Comparison of ENCODE assay signal across 1 cellular context in the genomic region with DNA sequence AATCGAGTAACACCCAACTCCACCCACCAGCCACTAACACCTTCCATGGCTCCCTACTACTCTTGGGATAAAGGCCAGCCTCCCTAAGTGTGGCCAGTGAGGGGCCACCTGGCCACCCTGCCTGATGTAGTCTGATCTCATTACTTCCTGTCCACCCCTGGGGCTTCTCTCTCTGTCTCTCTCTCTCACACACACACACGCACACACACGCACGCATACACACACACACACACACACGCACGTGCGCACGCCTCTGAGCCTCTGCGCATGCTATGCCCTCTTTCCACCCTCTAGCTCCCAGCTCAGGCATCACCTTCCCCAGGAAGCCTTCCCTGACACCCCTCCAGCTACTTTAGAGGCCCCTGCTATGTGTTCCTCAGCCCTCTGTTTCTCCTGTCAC.
TF ChIP-seq lines count a peak whose summit lies in the region.

No MANE protein-coding gene starts in this region.

TF ChIP-seq in GM12878, 131 proteins besides CTCF, POLR2A, EP300 and RAD21:
- peak in 1 of 2 experiments; percentile 30; a peak in 1 of 4 replicates for TF ChIP-seq BHLHE40 (IDR thresholded peaks at IDR 0.05; ENCODE audit: borderline replicate concordance in 1 of 2, low read depth in 2 of 2, low read length in 1 of 2)
- TF ChIP-seq, protein P1, sequence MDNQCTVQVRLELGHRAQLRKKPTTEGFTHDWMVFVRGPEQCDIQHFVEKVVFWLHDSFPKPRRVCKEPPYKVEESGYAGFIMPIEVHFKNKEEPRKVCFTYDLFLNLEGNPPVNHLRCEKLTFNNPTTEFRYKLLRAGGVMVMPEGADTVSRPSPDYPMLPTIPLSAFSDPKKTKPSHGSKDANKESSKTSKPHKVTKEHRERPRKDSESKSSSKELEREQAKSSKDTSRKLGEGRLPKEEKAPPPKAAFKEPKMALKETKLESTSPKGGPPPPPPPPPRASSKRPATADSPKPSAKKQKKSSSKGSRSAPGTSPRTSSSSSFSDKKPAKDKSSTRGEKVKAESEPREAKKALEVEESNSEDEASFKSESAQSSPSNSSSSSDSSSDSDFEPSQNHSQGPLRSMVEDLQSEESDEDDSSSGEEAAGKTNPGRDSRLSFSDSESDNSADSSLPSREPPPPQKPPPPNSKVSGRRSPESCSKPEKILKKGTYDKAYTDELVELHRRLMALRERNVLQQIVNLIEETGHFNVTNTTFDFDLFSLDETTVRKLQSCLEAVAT (IDR thresholded peaks at IDR 0.05) = no peak
- no peak for TF ChIP-seq NR2C2 (IDR thresholded peaks at IDR 0.05; ENCODE audit: borderline replicate concordance, control insufficient read depth, insufficient read length, low read depth)
- TF ChIP-seq, protein P2, sequence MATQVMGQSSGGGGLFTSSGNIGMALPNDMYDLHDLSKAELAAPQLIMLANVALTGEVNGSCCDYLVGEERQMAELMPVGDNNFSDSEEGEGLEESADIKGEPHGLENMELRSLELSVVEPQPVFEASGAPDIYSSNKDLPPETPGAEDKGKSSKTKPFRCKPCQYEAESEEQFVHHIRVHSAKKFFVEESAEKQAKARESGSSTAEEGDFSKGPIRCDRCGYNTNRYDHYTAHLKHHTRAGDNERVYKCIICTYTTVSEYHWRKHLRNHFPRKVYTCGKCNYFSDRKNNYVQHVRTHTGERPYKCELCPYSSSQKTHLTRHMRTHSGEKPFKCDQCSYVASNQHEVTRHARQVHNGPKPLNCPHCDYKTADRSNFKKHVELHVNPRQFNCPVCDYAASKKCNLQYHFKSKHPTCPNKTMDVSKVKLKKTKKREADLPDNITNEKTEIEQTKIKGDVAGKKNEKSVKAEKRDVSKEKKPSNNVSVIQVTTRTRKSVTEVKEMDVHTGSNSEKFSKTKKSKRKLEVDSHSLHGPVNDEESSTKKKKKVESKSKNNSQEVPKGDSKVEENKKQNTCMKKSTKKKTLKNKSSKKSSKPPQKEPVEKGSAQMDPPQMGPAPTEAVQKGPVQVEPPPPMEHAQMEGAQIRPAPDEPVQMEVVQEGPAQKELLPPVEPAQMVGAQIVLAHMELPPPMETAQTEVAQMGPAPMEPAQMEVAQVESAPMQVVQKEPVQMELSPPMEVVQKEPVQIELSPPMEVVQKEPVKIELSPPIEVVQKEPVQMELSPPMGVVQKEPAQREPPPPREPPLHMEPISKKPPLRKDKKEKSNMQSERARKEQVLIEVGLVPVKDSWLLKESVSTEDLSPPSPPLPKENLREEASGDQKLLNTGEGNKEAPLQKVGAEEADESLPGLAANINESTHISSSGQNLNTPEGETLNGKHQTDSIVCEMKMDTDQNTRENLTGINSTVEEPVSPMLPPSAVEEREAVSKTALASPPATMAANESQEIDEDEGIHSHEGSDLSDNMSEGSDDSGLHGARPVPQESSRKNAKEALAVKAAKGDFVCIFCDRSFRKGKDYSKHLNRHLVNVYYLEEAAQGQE (IDR thresholded peaks at IDR 0.05; ENCODE audit: low read depth, low read length) = no peak
- peak; percentile 65; the same call in 1 of the 2 replicates for TF ChIP-seq HDGF (IDR thresholded peaks at IDR 0.05)
TF ChIP-seq in GM12878: peak in this region for 2.
